Comparison of ENCODE assay signal across 1 cellular context in genomic region chr12:48814313-48815280, GRCh38.
TF ChIP-seq lines count a peak whose summit lies in the region.

No MANE protein-coding gene starts in this region.

TF ChIP-seq in GM23338, 12 proteins besides CTCF, POLR2A, EP300 and RAD21 (continued from another document):
- TF ChIP-seq ZNF462 (CRISPR knock-in tag; IDR thresholded peaks at IDR 0.05): no peak
- TF ChIP-seq STAT1 (IDR thresholded peaks at IDR 0.05; ENCODE audit: unreplicated experiment): no peak
- TF ChIP-seq CREB1 (CRISPR knock-in tag; IDR thresholded peaks at IDR 0.05; ENCODE audit: low read depth): 0 out of 2 replicates have a peak, but pooled peaks have one; percentile 5
